ENCODE assay signal across 23 cellular contexts in genomic region chr16:51143166-51143565, GRCh38. TPM values are rescaled to one million over a fixed set of nuclear protein-coding genes. Genes with fewer than 3 reads are reported as not detected.
"Had no signal": no experiment of that assay in that cellular context is flagged by ENCODE, and none has a peak within 500 bp of the region (broad histone marks: within the 10 kb centered on the region; RNA-seq: fewer than 3 reads in every experiment).

No MANE protein-coding gene starts in this region.

- H3K36me3 ChIP-seq: transverse colon had no signal

- DNase-seq: activated CD4-positive, alpha-beta T cell treated with anti-CD3 and anti-CD28 coated beads, Interleukin-2, amount 10 ng/mL, durations not matched to agents 7 days and 5 days; activated CD8-positive, alpha-beta memory T cell treated with anti-CD3 and anti-CD28 coated beads, Interleukin-2, amount 50 U/mL, for 4 hours; activated effector memory CD4-positive, alpha-beta T cell treated with Interleukin-2 at 50 U/mL for 16 hours; activated naive CD4-positive, alpha-beta T cell treated with anti-CD3 and anti-CD28 coated beads, Interleukin-2, amount 10 ng/mL, durations not matched to agents 7 days and 5 days; activated naive CD8-positive, alpha-beta T cell treated with anti-CD3 and anti-CD28 coated beads, Interleukin-2, amount 50 U/mL, for 24 hours; activated T-cell treated with anti-CD3 and anti-CD28 coated beads, Interleukin-2, amount 50 U/mL, for 48 hours; anterior cingulate cortex; erythroblast; foreskin melanocyte; head of caudate nucleus; psoas muscle; right cardiac atrium; stimulated activated CD4-positive, alpha-beta T cell treated with anti-CD3 and anti-CD28 coated beads, Interleukin-2, amount 100 ng/mL, for 24 hours; stimulated activated naive CD4-positive, alpha-beta T cell treated with Interleukin-2 at 50 U/mL for 16 hours; T-helper 1 cell; T-helper 9 cell; transverse colon had no signal

- H3K27ac Mint-ChIP-seq: activated CD4-positive, alpha-beta T cell treated with anti-CD3 and anti-CD28 coated beads, Interleukin-2, amount 10 ng/mL, durations not matched to agents 7 days and 5 days; activated naive CD4-positive, alpha-beta T cell treated with anti-CD3 and anti-CD28 coated beads, Interleukin-2, amount 10 ng/mL, durations not matched to agents 7 days and 5 days; activated naive CD8-positive, alpha-beta T cell treated with anti-CD3 and anti-CD28 coated beads, Interleukin-2, amount 50 U/mL, for 24 hours; natural killer cell treated with Interleukin-12 subunit alpha and Interleukin-12 subunit beta and Interleukin-15 and Interleukin-18, amount 100 ng/mL, for 72 hours had no signal

- H3K4me3 ChIP-seq: lung, psoas muscle, transverse colon had no signal

- H3K36me3 Mint-ChIP-seq: activated naive CD4-positive, alpha-beta T cell treated with anti-CD3 and anti-CD28 coated beads, Interleukin-2, amount 10 ng/mL, durations not matched to agents 7 days and 5 days; natural killer cell treated with Interleukin-12 subunit alpha and Interleukin-12 subunit beta and Interleukin-15 and Interleukin-18, amount 100 ng/mL, for 72 hours had no signal

- FAIRE-seq: colon, islet of Langerhans had no signal

- H3K4me3 Mint-ChIP-seq: activated CD4-positive, alpha-beta T cell treated with anti-CD3 and anti-CD28 coated beads, Interleukin-2, amount 10 ng/mL, durations not matched to agents 7 days and 5 days; activated naive CD4-positive, alpha-beta T cell treated with anti-CD3 and anti-CD28 coated beads, Interleukin-2, amount 10 ng/mL, durations not matched to agents 7 days and 5 days; activated naive CD8-positive, alpha-beta T cell treated with anti-CD3 and anti-CD28 coated beads, Interleukin-2, amount 50 U/mL, for 24 hours; natural killer cell treated with Interleukin-12 subunit alpha and Interleukin-12 subunit beta and Interleukin-15 and Interleukin-18, amount 100 ng/mL, for 72 hours had no signal

- H3K4me1 Mint-ChIP-seq: activated CD4-positive, alpha-beta T cell treated with anti-CD3 and anti-CD28 coated beads, Interleukin-2, amount 10 ng/mL, durations not matched to agents 7 days and 5 days; activated naive CD4-positive, alpha-beta T cell treated with anti-CD3 and anti-CD28 coated beads, Interleukin-2, amount 10 ng/mL, durations not matched to agents 7 days and 5 days; activated naive CD8-positive, alpha-beta T cell treated with anti-CD3 and anti-CD28 coated beads, Interleukin-2, amount 50 U/mL, for 24 hours had no signal

- H3K9me3 ChIP-seq: psoas muscle, transverse colon had no signal

- H3K4me1 ChIP-seq: psoas muscle, transverse colon had no signal

- H3K27ac ChIP-seq: psoas muscle, transverse colon had no signal

- H3K9me3 Mint-ChIP-seq: activated CD4-positive, alpha-beta T cell treated with anti-CD3 and anti-CD28 coated beads, Interleukin-2, amount 10 ng/mL, durations not matched to agents 7 days and 5 days; natural killer cell treated with Interleukin-12 subunit alpha and Interleukin-12 subunit beta and Interleukin-15 and Interleukin-18, amount 100 ng/mL, for 72 hours had no signal

- ATAC-seq: activated naive CD8-positive, alpha-beta T cell treated with anti-CD3 and anti-CD28 coated beads, Interleukin-2, amount 50 U/mL, for 24 hours; natural killer cell treated with Interleukin-12 subunit alpha and Interleukin-12 subunit beta and Interleukin-15 and Interleukin-18, amount 100 ng/mL, for 72 hours; psoas muscle; right cardiac atrium; SK-N-SH treated with all-trans-retinoic acid at 6 μM for 48 hours had no signal

RNA-seq across cellular contexts. Expression of gene SALL1, which starts 7.9 kb away (rescaled TPM):
- total RNA-seq: activated CD4-positive, alpha-beta T cell treated with anti-CD3 and anti-CD28 coated beads, Interleukin-2, amount 10 ng/mL, durations not matched to agents 7 days and 5 days; psoas muscle; skeletal muscle tissue had no signal
- polyA plus RNA-seq: lung, psoas muscle had no signal
